15 cellular contexts compared by ENCODE assay signal in genomic region chr1:205772607-205773032, GRCh38. TPM values are rescaled to one million over a fixed set of nuclear protein-coding genes. Genes with fewer than 3 reads are reported as not detected.
DNase-seq lines count a peak whose midpoint lies in the region; ATAC-seq and TF ChIP-seq lines count a peak whose summit lies in the region.
"Had no signal": no experiment of that assay in that cellular context is flagged by ENCODE, and none has a peak within 500 bp of the region (broad histone marks: within the 10 kb centered on the region; RNA-seq: fewer than 3 reads in every experiment).

No MANE protein-coding gene starts in this region.

- H3K4me2 ChIP-seq in smooth muscle cell, result no peak overlapping the region

- H3K27ac Mint-ChIP-seq in activated naive CD8-positive, alpha-beta T cell treated with anti-CD3 and anti-CD28 coated beads, Interleukin-2, amount 50 U/mL, for 24 hours, result peak overlapping the region; percentile 97
- H3K27ac Mint-ChIP-seq: HFFc6 had no signal

- 73% methylated on average over 2 of the region's 2 CpGs for WGBS in smooth muscle cell (ENCODE audit: low lambda C conversion rate)

- no peak overlapping the region for H2AFZ ChIP-seq in smooth muscle cell (ENCODE audit: low read depth)

- H3K4me1 Mint-ChIP-seq in activated naive CD8-positive, alpha-beta T cell treated with anti-CD3 and anti-CD28 coated beads, Interleukin-2, amount 50 U/mL, for 24 hours, result peaks cover 58% of the 10 kb centered on the region

- H3K27me3 ChIP-seq in smooth muscle cell (ENCODE audit: low read depth) (peaks cover 24% of the 10 kb centered on the region), upper lobe of right lung (no peaks in the 10 kb centered on the region)
- H3K27me3 ChIP-seq: sigmoid colon had no signal

- ATAC-seq in HG03571 (IDR thresholded peaks at IDR 0.05; ENCODE audit: unreplicated experiment), result peak; percentile 26
- ATAC-seq in activated naive CD8-positive, alpha-beta T cell treated with anti-CD3 and anti-CD28 coated beads, Interleukin-2, amount 50 U/mL, for 24 hours, result peak; percentile 63
- no peak for ATAC-seq in upper lobe of right lung

- H3K9me3 ChIP-seq in smooth muscle cell (replicated peaks; ENCODE audit: low read depth) (no peaks in the 10 kb centered on the region), upper lobe of right lung (no peaks in the 10 kb centered on the region)
- H3K9me3 ChIP-seq: sigmoid colon had no signal

- no peaks in the 10 kb centered on the region for H3K27me3 Mint-ChIP-seq in activated naive CD8-positive, alpha-beta T cell treated with anti-CD3 and anti-CD28 coated beads, Interleukin-2, amount 50 U/mL, for 24 hours

- no peaks in the 10 kb centered on the region for H3K9me3 Mint-ChIP-seq in activated naive CD8-positive, alpha-beta T cell treated with anti-CD3 and anti-CD28 coated beads, Interleukin-2, amount 50 U/mL, for 24 hours
- H3K9me3 Mint-ChIP-seq: HFFc6 had no signal

- H3K27ac ChIP-seq in smooth muscle cell (ENCODE audit: low read depth), result no peak overlapping the region
- H3K27ac ChIP-seq in upper lobe of right lung, result no peak overlapping the region
- H3K27ac ChIP-seq: sigmoid colon had no signal

- intact Hi-C loops in head of caudate nucleus (cut with DNase I), result no loop called here
- intact Hi-C loops in upper lobe of right lung (cut with DNase I), result no loop called here

- no peaks in the 10 kb centered on the region for H3K79me2 ChIP-seq in smooth muscle cell (ENCODE audit: low read depth)

- H3K4me3 ChIP-seq in smooth muscle cell, result no peak overlapping the region
- no peak overlapping the region for H3K4me3 ChIP-seq in upper lobe of right lung
- H3K4me3 ChIP-seq: sigmoid colon had no signal

- H3K4me3 Mint-ChIP-seq in activated naive CD8-positive, alpha-beta T cell treated with anti-CD3 and anti-CD28 coated beads, Interleukin-2, amount 50 U/mL, for 24 hours, result peak overlapping the region; percentile 90
- H3K4me3 Mint-ChIP-seq: HFFc6 had no signal

- peak; percentile 40 for DNase-seq in stimulated activated CD4-positive, alpha-beta T cell treated with anti-CD3 and anti-CD28 coated beads, Interleukin-4, amount 100 ng/mL, for 24 hours
- DNase-seq in stimulated activated CD4-positive, alpha-beta T cell treated with anti-CD3 and anti-CD28 coated beads, Interleukin-4, amount 100 ng/mL, for 1 hour, result no peak
- no peak for DNase-seq in activated naive CD8-positive, alpha-beta T cell treated with anti-CD3 and anti-CD28 coated beads, Interleukin-2, amount 50 U/mL, for 24 hours
- DNase-seq in head of caudate nucleus, result no peak
- no peak for DNase-seq in smooth muscle cell (lab: John Stamatoyannopoulos, UW; ENCODE audit: unreplicated experiment)
- no peak for DNase-seq in HuH-7 (ENCODE audit: low spot score)
- DNase-seq in upper lobe of right lung, result no peak
- DNase-seq: activated CD4-positive, alpha-beta T cell treated with anti-CD3 and anti-CD28 coated beads, Interleukin-2, amount 50 U/mL, for 1 hour; central memory CD4-positive, alpha-beta T cell; foreskin melanocyte; HFFc6; NCI-H2107; NCI-H82; sigmoid colon had no signal

- no peak overlapping the region for H3K9ac ChIP-seq in smooth muscle cell (ENCODE audit: low read depth)

- H3K36me3 ChIP-seq in smooth muscle cell (ENCODE audit: low read depth) (no peaks in the 10 kb centered on the region), upper lobe of right lung (no peaks in the 10 kb centered on the region)
- H3K36me3 ChIP-seq: sigmoid colon had no signal

- H3K36me3 Mint-ChIP-seq in activated naive CD8-positive, alpha-beta T cell treated with anti-CD3 and anti-CD28 coated beads, Interleukin-2, amount 50 U/mL, for 24 hours (ENCODE audit: low read depth), result peaks cover 23% of the 10 kb centered on the region

- no peaks in the 10 kb centered on the region for H3F3A ChIP-seq in smooth muscle cell (ENCODE audit: low read depth)

- no peaks in the 10 kb centered on the region for H4K20me1 ChIP-seq in smooth muscle cell (ENCODE audit: low read depth)

- TF ChIP-seq CTCF in smooth muscle cell (IDR thresholded peaks at IDR 0.05; ENCODE audit: borderline replicate concordance, insufficient read depth, poor library complexity, severe bottlenecking), result no peak
- no peak for TF ChIP-seq CTCF in upper lobe of right lung (IDR thresholded peaks at IDR 0.05)

- H3K4me1 ChIP-seq in smooth muscle cell (ENCODE audit: low read depth) (peaks cover 9% of the 10 kb centered on the region), upper lobe of right lung (peaks cover 10% of the 10 kb centered on the region)

RNA-seq across cellular contexts. Expression of gene RAB29, which starts 2.7 kb away (rescaled TPM):
- total RNA-seq in smooth muscle cell (1.7 and 4.1 TPM in 2 replicates), upper lobe of right lung (24.7 TPM)
- polyA plus RNA-seq in smooth muscle cell, result 4.1 and 4.5 TPM in 2 replicates

RNA-seq across cellular contexts. Expression of gene NUCKS1, which starts 22.6 kb away (rescaled TPM):
- total RNA-seq in smooth muscle cell (139 and 179 TPM in 2 replicates), upper lobe of right lung (117 TPM)
- 29.1 and 30.9 TPM in 2 replicates for polyA plus RNA-seq in smooth muscle cell

RNA-seq across cellular contexts. Expression of gene SLC41A1, which starts 40.4 kb away (rescaled TPM):
- total RNA-seq in smooth muscle cell (22.8 and 23.2 TPM in 2 replicates), upper lobe of right lung (35.8 TPM)
- polyA plus RNA-seq in smooth muscle cell, result 17.8 and 22.3 TPM in 2 replicates
